ENCODE assay signal across 20 cellular contexts in the genomic region with DNA sequence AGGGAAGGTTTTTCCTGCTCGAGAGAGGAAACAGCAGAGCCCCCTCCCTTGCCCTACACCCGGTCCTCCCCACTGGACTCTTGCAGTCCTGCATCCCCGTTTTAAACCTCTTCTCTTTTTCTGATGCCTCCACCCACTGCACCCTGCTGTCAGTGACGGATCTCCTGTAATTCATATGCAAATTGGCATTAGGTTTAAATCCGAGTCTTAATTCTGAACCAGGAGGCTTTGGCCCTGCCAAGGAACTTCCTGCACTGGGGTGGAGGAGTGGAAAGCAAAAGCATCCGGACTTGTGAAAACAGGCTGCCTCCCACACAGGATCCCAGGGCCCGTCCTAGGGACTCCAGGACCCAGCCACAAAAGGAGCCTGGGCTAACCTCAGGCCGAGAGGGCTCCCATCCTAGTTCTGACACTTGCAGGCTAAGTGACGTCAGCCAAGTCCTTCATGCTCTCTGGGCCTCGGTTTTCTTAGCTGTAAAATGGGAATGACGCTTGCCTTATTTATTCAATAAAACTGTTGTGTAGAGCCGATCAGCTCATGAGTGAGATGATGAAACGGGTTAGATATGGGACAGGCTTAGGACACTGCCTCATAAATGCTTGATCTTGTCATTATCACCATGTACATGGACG.
"Had no signal": no experiment of that assay in that cellular context is flagged by ENCODE, and none has a peak within 500 bp of the region (broad histone marks: within the 10 kb centered on the region; RNA-seq: fewer than 3 reads in every experiment).

No MANE protein-coding gene starts in this region.

- H3K9me3 ChIP-seq: colonic mucosa, mucosa of descending colon, vagina had no signal

- H3K4me3 Mint-ChIP-seq: activated naive CD8-positive, alpha-beta T cell treated with anti-CD3 and anti-CD28 coated beads for 36 hours; activated T-cell treated with anti-CD3 and anti-CD28 coated beads, Interleukin-2, amount 50 U/mL, for 24 hours; brain; naive thymus-derived CD4-positive, alpha-beta T cell had no signal

- H3K4me1 Mint-ChIP-seq: activated naive CD8-positive, alpha-beta T cell treated with anti-CD3 and anti-CD28 coated beads for 36 hours had no signal

- H3K27ac Mint-ChIP-seq: activated naive CD8-positive, alpha-beta T cell treated with anti-CD3 and anti-CD28 coated beads for 36 hours; activated T-cell treated with anti-CD3 and anti-CD28 coated beads, Interleukin-2, amount 50 U/mL, for 24 hours; naive thymus-derived CD4-positive, alpha-beta T cell had no signal

- H3K27ac ChIP-seq: colonic mucosa, left lung, tibial nerve, vagina had no signal

- H3K27me3 ChIP-seq: colonic mucosa, tibial nerve, vagina had no signal

- H3K4me3 ChIP-seq: colonic mucosa, left lung, mucosa of descending colon, tibial nerve, vagina had no signal

- H3K4me1 ChIP-seq: colonic mucosa, left lung, tibial nerve, vagina had no signal

- H3K9me3 Mint-ChIP-seq: activated naive CD8-positive, alpha-beta T cell treated with anti-CD3 and anti-CD28 coated beads for 36 hours had no signal

- FAIRE-seq: frontal cortex, keratinocyte had no signal

- DNase-seq: activated gamma-delta T cell; activated naive CD8-positive, alpha-beta T cell treated with anti-CD3 and anti-CD28 coated beads for 36 hours; activated T-cell treated with anti-CD3 and anti-CD28 coated beads, Interleukin-2, amount 50 U/mL, for 24 hours; amygdala; central memory CD4-positive, alpha-beta T cell; colonic mucosa; effector CD4-positive, alpha-beta T cell; left lung; mammary epithelial cell; mucosa of descending colon; naive thymus-derived CD4-positive, alpha-beta T cell; posterior cingulate gyrus; retina; stimulated activated CD4-positive, alpha-beta T cell treated with anti-CD3 and anti-CD28 coated beads, Interleukin-4, amount 100 ng/mL, for 24 hours; stimulated activated naive CD4-positive, alpha-beta T cell had no signal

- ATAC-seq: left lung; mucosa of descending colon; naive thymus-derived CD4-positive, alpha-beta T cell had no signal

- H3K36me3 Mint-ChIP-seq: brain had no signal

- H3K36me3 ChIP-seq: colonic mucosa, left lung, tibial nerve, vagina had no signal
